1 cellular context compared by ENCODE assay signal in the genomic region with DNA sequence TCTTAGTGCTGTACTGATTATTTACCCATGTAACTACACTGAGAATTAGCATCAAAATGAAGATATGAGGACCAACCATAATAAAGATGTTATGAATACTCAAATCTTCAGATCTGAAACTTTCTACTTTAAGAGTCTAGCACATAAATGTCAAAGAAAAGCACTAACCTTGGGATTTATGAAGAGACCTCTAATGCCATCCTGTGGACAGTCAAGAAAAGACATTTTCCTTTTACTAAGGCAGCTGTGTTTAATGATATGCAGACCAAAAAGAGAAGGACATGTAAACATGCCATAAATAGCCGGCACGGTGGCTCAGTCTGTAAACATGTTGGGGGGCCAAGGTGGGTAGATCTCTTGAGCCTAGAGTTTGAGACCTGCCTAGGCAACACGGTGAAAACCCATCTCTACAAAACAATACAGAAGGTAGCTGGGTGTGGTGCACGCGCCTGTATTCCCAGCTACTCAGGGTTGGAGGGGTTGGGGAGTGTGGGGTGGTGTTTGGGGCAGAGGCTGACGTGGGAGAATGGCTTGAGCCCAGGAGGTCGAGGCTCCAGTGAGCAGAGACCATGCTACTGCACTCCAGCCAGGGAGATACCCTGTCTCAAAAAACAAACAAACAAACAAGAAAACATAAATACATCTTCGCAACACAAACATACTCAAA.
TF ChIP-seq lines count a peak whose summit lies in the region.

No MANE protein-coding gene starts in this region.

TF ChIP-seq in GM23338, 12 proteins besides CTCF, POLR2A, EP300 and RAD21 (continued from another document):
- TF ChIP-seq, protein P1, sequence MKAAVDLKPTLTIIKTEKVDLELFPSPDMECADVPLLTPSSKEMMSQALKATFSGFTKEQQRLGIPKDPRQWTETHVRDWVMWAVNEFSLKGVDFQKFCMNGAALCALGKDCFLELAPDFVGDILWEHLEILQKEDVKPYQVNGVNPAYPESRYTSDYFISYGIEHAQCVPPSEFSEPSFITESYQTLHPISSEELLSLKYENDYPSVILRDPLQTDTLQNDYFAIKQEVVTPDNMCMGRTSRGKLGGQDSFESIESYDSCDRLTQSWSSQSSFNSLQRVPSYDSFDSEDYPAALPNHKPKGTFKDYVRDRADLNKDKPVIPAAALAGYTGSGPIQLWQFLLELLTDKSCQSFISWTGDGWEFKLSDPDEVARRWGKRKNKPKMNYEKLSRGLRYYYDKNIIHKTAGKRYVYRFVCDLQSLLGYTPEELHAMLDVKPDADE (IDR thresholded peaks at IDR 0.05) = no peak
- no peak for TF ChIP-seq ZNF114 (CRISPR knock-in tag; IDR thresholded peaks at IDR 0.05)
- no peak for TF ChIP-seq EZH2 (IDR thresholded peaks at IDR 0.05; ENCODE audit: low read depth, unreplicated experiment)
- no peak for TF ChIP-seq ZNF331 (CRISPR knock-in tag; IDR thresholded peaks at IDR 0.05; ENCODE audit: low read depth)
- no peak for TF ChIP-seq STAT1 (IDR thresholded peaks at IDR 0.05; ENCODE audit: unreplicated experiment)
- no peak for TF ChIP-seq NANOG (IDR thresholded peaks at IDR 0.05; ENCODE audit: borderline replicate concordance)
- TF ChIP-seq POLR2AphosphoS5 (IDR thresholded peaks at IDR 0.05; ENCODE audit: low read depth) = no peak
- TF ChIP-seq, protein P2, sequence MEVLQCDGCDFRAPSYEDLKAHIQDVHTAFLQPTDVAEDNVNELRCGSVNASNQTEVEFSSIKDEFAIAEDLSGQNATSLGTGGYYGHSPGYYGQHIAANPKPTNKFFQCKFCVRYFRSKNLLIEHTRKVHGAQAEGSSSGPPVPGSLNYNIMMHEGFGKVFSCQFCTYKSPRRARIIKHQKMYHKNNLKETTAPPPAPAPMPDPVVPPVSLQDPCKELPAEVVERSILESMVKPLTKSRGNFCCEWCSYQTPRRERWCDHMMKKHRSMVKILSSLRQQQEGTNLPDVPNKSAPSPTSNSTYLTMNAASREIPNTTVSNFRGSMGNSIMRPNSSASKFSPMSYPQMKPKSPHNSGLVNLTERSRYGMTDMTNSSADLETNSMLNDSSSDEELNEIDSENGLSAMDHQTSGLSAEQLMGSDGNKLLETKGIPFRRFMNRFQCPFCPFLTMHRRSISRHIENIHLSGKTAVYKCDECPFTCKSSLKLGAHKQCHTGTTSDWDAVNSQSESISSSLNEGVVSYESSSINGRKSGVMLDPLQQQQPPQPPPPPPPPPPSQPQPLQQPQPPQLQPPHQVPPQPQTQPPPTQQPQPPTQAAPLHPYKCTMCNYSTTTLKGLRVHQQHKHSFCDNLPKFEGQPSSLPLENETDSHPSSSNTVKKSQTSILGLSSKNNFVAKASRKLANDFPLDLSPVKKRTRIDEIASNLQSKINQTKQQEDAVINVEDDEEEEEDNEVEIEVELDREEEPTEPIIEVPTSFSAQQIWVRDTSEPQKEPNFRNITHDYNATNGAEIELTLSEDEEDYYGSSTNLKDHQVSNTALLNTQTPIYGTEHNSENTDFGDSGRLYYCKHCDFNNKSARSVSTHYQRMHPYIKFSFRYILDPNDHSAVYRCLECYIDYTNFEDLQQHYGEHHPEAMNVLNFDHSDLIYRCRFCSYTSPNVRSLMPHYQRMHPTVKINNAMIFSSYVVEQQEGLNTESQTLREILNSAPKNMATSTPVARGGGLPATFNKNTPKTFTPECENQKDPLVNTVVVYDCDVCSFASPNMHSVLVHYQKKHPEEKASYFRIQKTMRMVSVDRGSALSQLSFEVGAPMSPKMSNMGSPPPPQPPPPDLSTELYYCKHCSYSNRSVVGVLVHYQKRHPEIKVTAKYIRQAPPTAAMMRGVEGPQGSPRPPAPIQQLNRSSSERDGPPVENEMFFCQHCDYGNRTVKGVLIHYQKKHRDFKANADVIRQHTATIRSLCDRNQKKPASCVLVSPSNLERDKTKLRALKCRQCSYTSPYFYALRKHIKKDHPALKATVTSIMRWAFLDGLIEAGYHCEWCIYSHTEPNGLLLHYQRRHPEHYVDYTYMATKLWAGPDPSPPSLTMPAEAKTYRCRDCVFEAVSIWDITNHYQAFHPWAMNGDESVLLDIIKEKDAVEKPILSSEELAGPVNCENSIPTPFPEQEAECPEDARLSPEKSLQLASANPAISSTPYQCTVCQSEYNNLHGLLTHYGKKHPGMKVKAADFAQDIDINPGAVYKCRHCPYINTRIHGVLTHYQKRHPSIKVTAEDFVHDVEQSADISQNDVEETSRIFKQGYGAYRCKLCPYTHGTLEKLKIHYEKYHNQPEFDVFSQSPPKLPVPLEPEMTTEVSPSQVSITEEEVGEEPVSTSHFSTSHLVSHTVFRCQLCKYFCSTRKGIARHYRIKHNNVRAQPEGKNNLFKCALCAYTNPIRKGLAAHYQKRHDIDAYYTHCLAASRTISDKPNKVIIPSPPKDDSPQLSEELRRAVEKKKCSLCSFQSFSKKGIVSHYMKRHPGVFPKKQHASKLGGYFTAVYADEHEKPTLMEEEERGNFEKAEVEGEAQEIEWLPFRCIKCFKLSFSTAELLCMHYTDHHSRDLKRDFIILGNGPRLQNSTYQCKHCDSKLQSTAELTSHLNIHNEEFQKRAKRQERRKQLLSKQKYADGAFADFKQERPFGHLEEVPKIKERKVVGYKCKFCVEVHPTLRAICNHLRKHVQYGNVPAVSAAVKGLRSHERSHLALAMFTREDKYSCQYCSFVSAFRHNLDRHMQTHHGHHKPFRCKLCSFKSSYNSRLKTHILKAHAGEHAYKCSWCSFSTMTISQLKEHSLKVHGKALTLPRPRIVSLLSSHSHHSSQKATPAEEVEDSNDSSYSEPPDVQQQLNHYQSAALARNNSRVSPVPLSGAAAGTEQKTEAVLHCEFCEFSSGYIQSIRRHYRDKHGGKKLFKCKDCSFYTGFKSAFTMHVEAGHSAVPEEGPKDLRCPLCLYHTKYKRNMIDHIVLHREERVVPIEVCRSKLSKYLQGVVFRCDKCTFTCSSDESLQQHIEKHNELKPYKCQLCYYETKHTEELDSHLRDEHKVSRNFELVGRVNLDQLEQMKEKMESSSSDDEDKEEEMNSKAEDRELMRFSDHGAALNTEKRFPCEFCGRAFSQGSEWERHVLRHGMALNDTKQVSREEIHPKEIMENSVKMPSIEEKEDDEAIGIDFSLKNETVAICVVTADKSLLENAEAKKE (CRISPR knock-in tag; IDR thresholded peaks at IDR 0.05) = no peak
- TF ChIP-seq CREB1 (CRISPR knock-in tag; IDR thresholded peaks at IDR 0.05; ENCODE audit: low read depth) = no peak
TF ChIP-seq in GM23338: peak in this region for 0.
